Comparison of ENCODE assay signal across 1 cellular context in genomic region chr3:42804831-42805821, GRCh38.
A peak's percentile ranks its signal among the peaks of the same experiment; 100 is the strongest.
TF ChIP-seq lines count a peak whose summit lies in the region.

No MANE protein-coding gene starts in this region.

TF ChIP-seq in GM12878, 131 proteins besides CTCF, POLR2A, EP300 and RAD21 (continued from another document):
- TF ChIP-seq ZBTB33 (IDR thresholded peaks at IDR 0.05) (no peak), GATAD2B (conservative IDR thresholded peaks at IDR 0.05; ENCODE audit: low read depth) (peak; percentile 2; the same call in 1 of the 2 replicates), SRF (IDR thresholded peaks at IDR 0.05; ENCODE audit: low read depth in 2 of 2, low read length in 2 of 2) (no peak), TCF3 (IDR thresholded peaks at IDR 0.05; ENCODE audit: borderline replicate concordance, insufficient read depth, low read depth, low read length) (no peak)
